ENCODE assay signal across 32 cellular contexts in the genomic region with DNA sequence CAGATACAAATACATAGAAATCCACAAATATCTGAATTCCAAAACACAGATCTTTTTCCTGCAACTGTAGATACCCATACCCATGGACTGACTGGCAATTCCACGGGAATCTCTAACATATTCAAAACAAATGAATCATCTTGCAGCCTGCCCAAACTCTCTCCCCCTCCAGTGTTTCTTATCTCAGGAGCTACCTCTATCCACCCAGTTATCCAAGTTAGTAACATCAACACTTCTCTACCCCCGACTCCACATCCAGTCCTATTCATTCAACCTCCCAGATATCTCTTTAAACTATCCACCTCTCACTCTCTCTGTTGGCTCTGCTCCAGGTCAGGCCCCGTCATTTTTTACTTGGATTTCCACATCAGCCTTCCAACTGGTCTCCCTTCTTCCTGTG. TPM values are rescaled to one million over a fixed set of nuclear protein-coding genes. Genes with fewer than 3 reads are reported as not detected.
"Had no signal": no experiment of that assay in that cellular context is flagged by ENCODE, and none has a peak within 500 bp of the region (broad histone marks: within the 10 kb centered on the region; RNA-seq: fewer than 3 reads in every experiment).

No MANE protein-coding gene starts in this region.

- H3K27ac Mint-ChIP-seq: activated CD4-positive, alpha-beta T cell treated with anti-CD3 and anti-CD28 coated beads, Interleukin-2, amount 10 ng/mL, durations not matched to agents 7 days and 5 days; activated CD8-positive, alpha-beta T cell treated with anti-CD3 and anti-CD28 coated beads, Interleukin-2, amount 10 ng/mL, durations not matched to agents 7 days and 5 days; activated naive CD4-positive, alpha-beta T cell treated with anti-CD3 and anti-CD28 coated beads for 36 hours; activated naive CD4-positive, alpha-beta T cell treated with anti-CD3 and anti-CD28 coated beads, Interleukin-2, amount 50 U/mL, for 72 hours; activated T-cell treated with anti-CD3 and anti-CD28 coated beads, Interleukin-2, amount 50 U/mL, for 24 hours; activated T-helper 2 cell treated with anti-CD3 and anti-CD28 coated beads, Interferon-gamma antibody, Interleukin-2, Interleukin-4, amounts not matched to agents 10 μg/mL and 5 μg/mL and 100 μg/mL, durations not matched to agents 14 hours and 24 hours and 36 hours; brain had no signal

- H3K27ac ChIP-seq: adrenal gland, cardiac muscle cell, KMS-11, RWPE1, SJCRH30, SK-N-MC, WERI-Rb-1 had no signal

- DNase-seq: activated CD4-positive, alpha-beta T cell treated with anti-CD3 and anti-CD28 coated beads, Interleukin-2, amount 10 ng/mL, durations not matched to agents 7 days and 5 days; activated CD4-positive, alpha-beta T cell treated with anti-CD3 and anti-CD28 coated beads, Interleukin-2, amount 50 U/mL, for 48 hours; activated CD8-positive, alpha-beta T cell treated with anti-CD3 and anti-CD28 coated beads, Interleukin-2, amount 10 ng/mL, durations not matched to agents 7 days and 5 days; activated gamma-delta T cell treated with Interleukin-2 at 50 U/mL for 16 hours; activated naive CD4-positive, alpha-beta T cell treated with anti-CD3 and anti-CD28 coated beads for 36 hours; activated T-cell treated with anti-CD3 and anti-CD28 coated beads, Interleukin-2, amount 50 U/mL, for 24 hours; adrenal gland; anterior cingulate cortex; NCI-H1092 treated with DMSO at 0.1 percent for 48 hours; NCI-H187 treated with DMSO at 0.1 percent for 48 hours; NCI-H2081; NCI-H2171 treated with DMSO at 0.1 percent for 48 hours; NCI-H2227 treated with DMSO at 0.1 percent for 48 hours; NCI-H446 treated with DMSO at 0.1 percent for 48 hours; NCI-H524; NCI-H69; PC-3; SHP77; SJCRH30; T1000; WERI-Rb-1 had no signal

- H3K4me1 Mint-ChIP-seq: activated CD4-positive, alpha-beta T cell treated with anti-CD3 and anti-CD28 coated beads, Interleukin-2, amount 10 ng/mL, durations not matched to agents 7 days and 5 days; central memory CD8-positive, alpha-beta T cell had no signal

- ATAC-seq: activated CD8-positive, alpha-beta T cell treated with anti-CD3 and anti-CD28 coated beads, Interleukin-2, amount 10 ng/mL, durations not matched to agents 7 days and 5 days; activated naive CD4-positive, alpha-beta T cell treated with anti-CD3 and anti-CD28 coated beads, Interleukin-2, amount 50 U/mL, for 72 hours; PC-3 had no signal

- H3K27me3 ChIP-seq: adrenal gland, SJCRH30 had no signal

- H3K36me3 ChIP-seq: adrenal gland, cardiac muscle cell, SJCRH30, WERI-Rb-1 had no signal

- H3K4me1 ChIP-seq: adrenal gland, SJCRH30 had no signal

- H3K9me3 Mint-ChIP-seq: activated CD4-positive, alpha-beta T cell treated with anti-CD3 and anti-CD28 coated beads, Interleukin-2, amount 10 ng/mL, durations not matched to agents 7 days and 5 days; activated naive CD4-positive, alpha-beta T cell treated with anti-CD3 and anti-CD28 coated beads for 36 hours; activated naive CD4-positive, alpha-beta T cell treated with anti-CD3 and anti-CD28 coated beads, Interleukin-2, amount 50 U/mL, for 72 hours; activated T-cell treated with anti-CD3 and anti-CD28 coated beads, Interleukin-2, amount 50 U/mL, for 24 hours; activated T-helper 2 cell treated with anti-CD3 and anti-CD28 coated beads, Interferon-gamma antibody, Interleukin-2, Interleukin-4, amounts not matched to agents 10 μg/mL and 5 μg/mL and 100 μg/mL, durations not matched to agents 14 hours and 24 hours and 36 hours; brain; central memory CD8-positive, alpha-beta T cell had no signal

- H3K4me3 ChIP-seq: adrenal gland, cardiac muscle cell, SJCRH30, SK-N-MC had no signal

- H3K4me3 Mint-ChIP-seq: activated CD4-positive, alpha-beta T cell treated with anti-CD3 and anti-CD28 coated beads, Interleukin-2, amount 10 ng/mL, durations not matched to agents 7 days and 5 days; activated CD8-positive, alpha-beta T cell treated with anti-CD3 and anti-CD28 coated beads, Interleukin-2, amount 10 ng/mL, durations not matched to agents 7 days and 5 days; activated naive CD4-positive, alpha-beta T cell treated with anti-CD3 and anti-CD28 coated beads for 36 hours; activated T-cell treated with anti-CD3 and anti-CD28 coated beads, Interleukin-2, amount 50 U/mL, for 24 hours; brain; central memory CD8-positive, alpha-beta T cell had no signal

- H3K36me3 Mint-ChIP-seq: activated naive CD4-positive, alpha-beta T cell treated with anti-CD3 and anti-CD28 coated beads, Interleukin-2, amount 50 U/mL, for 72 hours; brain had no signal

- H3K9me3 ChIP-seq: adrenal gland, SJCRH30 had no signal

RNA-seq across cellular contexts. Expression of a gene that starts 6.7 kb away (rescaled TPM):
- total RNA-seq: activated CD4-positive, alpha-beta T cell treated with anti-CD3 and anti-CD28 coated beads, Interleukin-2, amount 10 ng/mL, durations not matched to agents 7 days and 5 days; activated CD8-positive, alpha-beta T cell treated with anti-CD3 and anti-CD28 coated beads, Interleukin-2, amount 10 ng/mL, durations not matched to agents 7 days and 5 days; activated naive CD4-positive, alpha-beta T cell treated with anti-CD3 and anti-CD28 coated beads for 36 hours; activated naive CD4-positive, alpha-beta T cell treated with anti-CD3 and anti-CD28 coated beads, Interleukin-2, amount 50 U/mL, for 72 hours; activated T-helper 2 cell treated with anti-CD3 and anti-CD28 coated beads, Interferon-gamma antibody, Interleukin-2, Interleukin-4, amounts not matched to agents 10 μg/mL and 5 μg/mL and 100 μg/mL, durations not matched to agents 14 hours and 24 hours and 36 hours; chondrocyte; PC-3; SJCRH30; T-helper 1 cell treated with Interleukin-12 subunit alpha and Interleukin-12 subunit beta and Interleukin-4 antibody, amounts not matched to agents 30 ng/mL and 1 ng/mL, for 36 hours; T-helper 2 cell treated with Interferon-gamma antibody and Interleukin-4, amounts not matched to agents 100 ng/mL and 5 ng/mL, for 36 hours had no signal
